ENCODE assay signal across 11 cellular contexts in genomic region chr4:148550788-148551187, GRCh38.
"Had no signal": no experiment of that assay in that cellular context is flagged by ENCODE, and none has a peak within 500 bp of the region (broad histone marks: within the 10 kb centered on the region; RNA-seq: fewer than 3 reads in every experiment).

No MANE protein-coding gene starts in this region.

- H3K9me3 Mint-ChIP-seq: GM23338, H9 had no signal

- H2AFZ ChIP-seq: GM23248, GM23338 had no signal

- H3K4me1 ChIP-seq: HAP-1 had no signal

- H3K4me3 Mint-ChIP-seq: GM23338, H9, HFFc6 had no signal

- ATAC-seq: GM23338, HCT116 had no signal

- H3K4me2 ChIP-seq: GM23338 had no signal

- H3K27ac Mint-ChIP-seq: GM23338, H9, HFFc6 had no signal

- H3K9ac ChIP-seq: GM23248 had no signal

- H3K27ac ChIP-seq: GM23248 had no signal

- H3K4me1 Mint-ChIP-seq: GM23338, H9 had no signal

- H3K9me3 ChIP-seq: HAP-1 had no signal

- H3K4me3 ChIP-seq: GM23248, GM23338, HAP-1 had no signal

- FAIRE-seq: H1, H54 had no signal

- DNase-seq: GM23248, GOT3, H7, H9, HCEC 1CT, HFFc6 had no signal

- H3K36me3 ChIP-seq: HAP-1 had no signal
